1 cellular context compared by ENCODE assay signal in the genomic region with DNA sequence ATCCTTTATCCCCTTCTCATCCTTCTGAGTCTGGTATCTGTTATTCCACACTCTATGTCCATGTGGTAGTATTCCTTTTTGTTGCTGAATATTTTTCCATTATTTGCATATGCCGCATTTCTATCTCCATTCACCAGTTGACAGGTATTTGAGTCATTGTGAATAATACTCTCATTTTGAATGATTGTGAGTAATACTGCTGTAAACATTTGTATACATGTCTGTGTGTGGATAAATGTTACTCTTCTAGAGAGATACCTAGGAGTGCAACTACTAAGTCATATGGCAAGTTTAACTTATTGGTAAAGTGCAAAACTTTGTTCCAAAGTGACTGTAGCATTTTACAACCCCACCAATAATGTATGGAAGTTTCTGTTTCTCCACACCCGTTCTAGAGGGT.
TF ChIP-seq lines count a peak whose summit lies in the region.

No MANE protein-coding gene starts in this region.

TF ChIP-seq in IMR-90, 13 proteins besides CTCF, POLR2A, EP300 and RAD21 (continued from another document):
- no peak for TF ChIP-seq RCOR1 (IDR thresholded peaks at IDR 0.05; ENCODE audit: insufficient replicate concordance, low read length)
TF ChIP-seq in IMR-90: peak in this region for 1.
